1 cellular context compared by ENCODE assay signal in the genomic region with DNA sequence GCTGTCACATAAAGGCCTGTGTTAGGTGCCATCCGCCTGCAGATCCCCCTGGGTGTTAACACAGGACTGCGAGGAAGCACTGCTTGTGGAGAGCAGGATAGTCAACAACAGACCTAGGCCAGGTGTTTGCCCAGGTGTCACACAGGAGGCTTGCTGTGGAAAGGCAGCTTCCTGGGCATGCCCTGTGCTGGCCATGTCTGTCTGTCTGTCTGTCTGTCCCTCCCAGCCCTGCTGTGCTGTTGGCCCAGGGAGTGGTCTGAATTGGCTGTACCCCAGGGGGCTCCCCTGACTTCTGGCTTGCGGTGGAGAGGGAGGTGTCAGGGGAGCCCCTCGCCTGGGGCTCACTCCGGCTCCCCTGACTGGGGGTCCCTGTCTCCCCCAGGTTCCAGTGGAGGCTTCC.
TF ChIP-seq lines count a peak whose summit lies in the region.

No MANE protein-coding gene starts in this region.

TF ChIP-seq in GM23338, 12 proteins besides CTCF, POLR2A, EP300 and RAD21:
- no peak for TF ChIP-seq CREB1 (CRISPR knock-in tag; IDR thresholded peaks at IDR 0.05; ENCODE audit: low read depth)
- TF ChIP-seq, protein P1, sequence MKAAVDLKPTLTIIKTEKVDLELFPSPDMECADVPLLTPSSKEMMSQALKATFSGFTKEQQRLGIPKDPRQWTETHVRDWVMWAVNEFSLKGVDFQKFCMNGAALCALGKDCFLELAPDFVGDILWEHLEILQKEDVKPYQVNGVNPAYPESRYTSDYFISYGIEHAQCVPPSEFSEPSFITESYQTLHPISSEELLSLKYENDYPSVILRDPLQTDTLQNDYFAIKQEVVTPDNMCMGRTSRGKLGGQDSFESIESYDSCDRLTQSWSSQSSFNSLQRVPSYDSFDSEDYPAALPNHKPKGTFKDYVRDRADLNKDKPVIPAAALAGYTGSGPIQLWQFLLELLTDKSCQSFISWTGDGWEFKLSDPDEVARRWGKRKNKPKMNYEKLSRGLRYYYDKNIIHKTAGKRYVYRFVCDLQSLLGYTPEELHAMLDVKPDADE (IDR thresholded peaks at IDR 0.05): no peak
- TF ChIP-seq EZH2phosphoT487 (IDR thresholded peaks at IDR 0.05; ENCODE audit: unreplicated experiment): no peak
- no peak for TF ChIP-seq EZH2 (IDR thresholded peaks at IDR 0.05; ENCODE audit: low read depth, unreplicated experiment)
- TF ChIP-seq POLR2AphosphoS5 (IDR thresholded peaks at IDR 0.05; ENCODE audit: low read depth): no peak
